Comparison of ENCODE assay signal across 8 cellular contexts in the genomic region with DNA sequence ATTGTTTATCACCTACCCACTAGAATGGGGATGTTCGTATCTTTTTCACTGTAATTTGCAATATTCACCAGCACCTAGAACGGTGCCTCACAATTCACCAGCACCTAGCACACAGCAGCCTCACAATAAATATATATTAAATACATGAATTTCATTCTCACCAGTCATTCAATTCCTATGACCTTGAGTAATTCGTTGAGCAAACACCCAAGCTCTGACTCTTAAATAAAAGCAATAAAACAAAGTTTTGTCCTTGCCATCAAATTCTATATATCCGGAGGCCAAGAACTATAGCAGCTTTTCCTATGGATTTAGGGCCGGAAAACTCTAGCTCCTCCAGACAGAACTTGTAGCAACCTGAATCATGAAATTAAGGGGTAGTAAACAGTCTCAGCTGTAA. TPM values are rescaled to one million over a fixed set of nuclear protein-coding genes. Genes with fewer than 3 reads are reported as not detected.
DNase-seq lines count a peak whose midpoint lies in the region; ATAC-seq and TF ChIP-seq lines count a peak whose summit lies in the region.

No MANE protein-coding gene starts in this region.

- no peak overlapping the region for H2AFZ ChIP-seq in KMS-11 (ENCODE audit: low read depth)

- H3K9me3 ChIP-seq in naive thymus-derived CD4-positive, alpha-beta T cell (ENCODE audit: control insufficient read depth in 2 of 3, low read length in 3 of 3), result no peaks in the 10 kb centered on the region

- peaks cover 0 to 6% (median 5%) of the 10 kb centered on the region in 5 donors for H3K36me3 Mint-ChIP-seq in naive thymus-derived CD4-positive, alpha-beta T cell

- DNase-seq in AG09309 (ENCODE audit: low read depth) (no peak), coronary artery (ENCODE audit: low spot score) (no peak), NCI-H1105 (lab: John Stamatoyannopoulos, UW) (no peak), NCI-H2227 (lab: John Stamatoyannopoulos, UW; ENCODE audit: unreplicated experiment) (no peak), DMS53 (lab: John Stamatoyannopoulos, UW) (no peak), cortex of kidney (lab: John Stamatoyannopoulos, UW) (no peak)
- DNase-seq in naive thymus-derived CD4-positive, alpha-beta T cell, result no peak

- H3K79me2 ChIP-seq in KMS-11 (ENCODE audit: insufficient read depth, low read depth), result peaks cover 20% of the 10 kb centered on the region; the same call in 1 of the 2 replicates

- H3K9ac ChIP-seq in KMS-11, result no peak overlapping the region

- CTCF ChIA-PET in naive thymus-derived CD4-positive, alpha-beta T cell (lab: Charles Lee), result interaction anchor here (1.6 to 1.9 kb wide), 2 partner anchors 31 to 55 kb away, joined by 7 to 8 read pairs; no protein-coding TSS in a partner anchor

- H3K4me3 Mint-ChIP-seq in naive thymus-derived CD4-positive, alpha-beta T cell, result peak overlapping the region; percentile 91 to 96 (median 93)

- no peaks in the 10 kb centered on the region for H3K36me3 ChIP-seq in KMS-11 (ENCODE audit: insufficient read depth)
- H3K36me3 ChIP-seq in naive thymus-derived CD4-positive, alpha-beta T cell (ENCODE audit: control insufficient read depth in 2 of 3, insufficient read depth in 3 of 3, low read length in 3 of 3), result peaks cover 0 to 18% (median 4%) of the 10 kb centered on the region in 3 experiments

- H3K4me3 ChIP-seq in AG09309 (ENCODE audit: control insufficient read depth, low read depth, low read length), result peak overlapping the region; percentile 71
- no peak overlapping the region for H3K4me3 ChIP-seq in KMS-11 (IDR thresholded peaks at IDR 0.05; ENCODE audit: insufficient read depth, low read depth, low read length)
- H3K4me3 ChIP-seq in coronary artery, result peak overlapping the region; percentile 87
- H3K4me3 ChIP-seq in naive thymus-derived CD4-positive, alpha-beta T cell (ENCODE audit: low read length), result peak overlapping the region; percentile 65

- intact Hi-C loops in naive thymus-derived CD4-positive, alpha-beta T cell (cut with micrococcal nuclease), result no loop called here

- no peak for TF ChIP-seq CTCF in AG09309 (IDR thresholded peaks at IDR 0.05; ENCODE audit: control insufficient read depth, insufficient read depth, low read depth, low read length, missing control alignments)
- no peak for TF ChIP-seq CTCF in KMS-11 (conservative IDR thresholded peaks at IDR 0.05; ENCODE audit: low read depth, low read length)
- no peak for TF ChIP-seq CTCF in coronary artery (IDR thresholded peaks at IDR 0.05)

- peak overlapping the region; percentile 76 to 96 (median 88) for H3K27ac Mint-ChIP-seq in naive thymus-derived CD4-positive, alpha-beta T cell

- H3K9me3 Mint-ChIP-seq in naive thymus-derived CD4-positive, alpha-beta T cell, result no peaks in the 10 kb centered on the region

- H3K4me1 Mint-ChIP-seq in naive thymus-derived CD4-positive, alpha-beta T cell, result peaks cover 29 to 73% (median 66%) of the 10 kb centered on the region in 7 donors

- POLR2A ChIA-PET in naive thymus-derived CD4-positive, alpha-beta T cell (lab: Charles Lee), result interaction anchor here (0.7 to 3.1 kb wide), 4 partner anchors 11 to 73 kb away, joined by 3 to 14 read pairs (median 6); a partner anchor contains a TSS

- H3K27me3 Mint-ChIP-seq in naive thymus-derived CD4-positive, alpha-beta T cell, result no peaks in the 10 kb centered on the region

- H4K20me1 ChIP-seq in KMS-11 (ENCODE audit: insufficient read depth), result peaks cover 5% of the 10 kb centered on the region; the same call in 1 of the 2 replicates

- ATAC-seq in naive thymus-derived CD4-positive, alpha-beta T cell, result no peak

- H3K27ac ChIP-seq in KMS-11, result no peak overlapping the region
- no peak overlapping the region for H3K27ac ChIP-seq in coronary artery
- H3K27ac ChIP-seq in naive thymus-derived CD4-positive, alpha-beta T cell (ENCODE audit: low read depth, low read length), result peak overlapping the region; percentile 95

- peaks cover 32% of the 10 kb centered on the region for H3K4me1 ChIP-seq in KMS-11 (ENCODE audit: low read depth, poor library complexity, severe bottlenecking)
- H3K4me1 ChIP-seq in naive thymus-derived CD4-positive, alpha-beta T cell (ENCODE audit: control insufficient read depth in 2 of 2, insufficient read depth in 2 of 2, low read length in 2 of 2), result peaks cover 17 to 25% of the 10 kb centered on the region in 2 donors

- H3K27me3 ChIP-seq in KMS-11 (ENCODE audit: insufficient read depth, low read depth), result no peaks in the 10 kb centered on the region
- H3K27me3 ChIP-seq in naive thymus-derived CD4-positive, alpha-beta T cell (ENCODE audit: control insufficient read depth in 2 of 2, insufficient read depth in 2 of 2, low read length in 2 of 2), result no peaks in the 10 kb centered on the region

- H3K4me2 ChIP-seq in KMS-11, result peak overlapping the region; percentile 67

RNA-seq across cellular contexts. Expression of a gene that starts 1.0 kb away (rescaled TPM):
- 10 to 100 TPM; 49.2 to 82.4 (median 65.9) TPM for total RNA-seq in naive thymus-derived CD4-positive, alpha-beta T cell
- 10 to 100 TPM; 53.7 to 99.7 TPM for polyA plus RNA-seq in naive thymus-derived CD4-positive, alpha-beta T cell

RNA-seq across cellular contexts. Expression of a gene that starts 22.1 kb away (rescaled TPM):
- total RNA-seq in naive thymus-derived CD4-positive, alpha-beta T cell, result 10 to 100 TPM; 22.3 to 44.5 (median 42.6) TPM
- 10 to 100 TPM; 85.4 to 96.8 TPM for polyA plus RNA-seq in naive thymus-derived CD4-positive, alpha-beta T cell

RNA-seq across cellular contexts. Expression of a gene that starts 28.2 kb away (rescaled TPM):
- total RNA-seq in naive thymus-derived CD4-positive, alpha-beta T cell, result not detected
- polyA plus RNA-seq in naive thymus-derived CD4-positive, alpha-beta T cell, result under 1 TPM; 0.10 to 0.31 TPM

RNA-seq across cellular contexts. Expression of a gene that starts 53.7 kb away (rescaled TPM):
- total RNA-seq in naive thymus-derived CD4-positive, alpha-beta T cell, result 1 to 10 TPM in 3 of 5 experiments, under 1 TPM in 2; 0.46 to 5.1 (median 3.2) TPM
- polyA plus RNA-seq in naive thymus-derived CD4-positive, alpha-beta T cell, result under 1 TPM; 0.36 to 0.56 TPM
